Comparison of ENCODE assay signal across 17 cellular contexts in the genomic region with DNA sequence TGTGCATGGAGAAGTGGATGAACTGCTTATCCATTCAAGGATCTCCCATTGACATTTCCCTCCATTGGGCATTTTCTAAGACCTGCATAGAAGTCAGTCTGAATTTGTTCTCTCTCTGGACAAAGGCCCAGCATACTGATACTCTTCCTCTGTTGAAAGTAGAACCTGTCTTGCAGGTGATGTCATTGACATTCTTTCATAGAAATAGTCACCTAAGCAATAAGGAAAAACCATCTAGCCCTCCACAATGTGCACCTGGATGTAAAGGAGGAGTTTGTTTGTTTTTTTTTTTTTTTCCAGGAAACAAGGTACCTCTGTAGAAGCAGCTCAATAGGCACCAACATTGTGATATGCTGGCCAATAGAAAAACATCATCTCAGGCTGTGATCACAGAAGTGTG.
DNase-seq lines count a peak whose midpoint lies in the region; ATAC-seq, FAIRE-seq and TF ChIP-seq lines count a peak whose summit lies in the region.
"Had no signal": no experiment of that assay in that cellular context is flagged by ENCODE, and none has a peak within 500 bp of the region (broad histone marks: within the 10 kb centered on the region; RNA-seq: fewer than 3 reads in every experiment).

No MANE protein-coding gene starts in this region.

- H3K4me3 ChIP-seq in HepG2 (replicated peaks in 1 of 3; ENCODE audit: insufficient read depth in 1 of 3, low read depth in 2 of 3, low read length in 3 of 3), result no peak overlapping the region
- no peak overlapping the region for H3K4me3 ChIP-seq in right lobe of liver
- H3K4me3 ChIP-seq in bronchial epithelial cell (ENCODE audit: low read depth, low read length), result no peak overlapping the region
- H3K4me3 ChIP-seq in mucosa of descending colon, result no peak overlapping the region
- H3K4me3 ChIP-seq: BLaER1 treated with 17β-estradiol and CSF1 and Interleukin-3, amounts not matched to agents 10 nM and 100 nM; GM23248 had no signal

- no peak for DNase-seq in HepG2 (ENCODE audit: low spot score)
- no peak for DNase-seq in right lobe of liver
- DNase-seq in bronchial epithelial cell (ENCODE audit: low read depth), result peak; percentile 27
- peak in 1 of 3 donors; percentile 1 for DNase-seq in mucosa of descending colon
- no peak for DNase-seq in HCEC 1CT
- no peak for DNase-seq in erythroblast (lab: John Stamatoyannopoulos, UW)
- DNase-seq: Calu3; CD8-positive, alpha-beta T cell; GM23248; HFFc6 had no signal

- POLR2A ChIA-PET in HepG2 (lab: Yijun Ruan, JAX), result no interaction called here

- H4K20me1 ChIP-seq in HepG2 (ENCODE audit: insufficient read depth, low read length), result no peaks in the 10 kb centered on the region
- H4K20me1 ChIP-seq: BLaER1 treated with 17β-estradiol and CSF1 and Interleukin-3, amounts not matched to agents 10 nM and 100 nM had no signal

- TF ChIP-seq EP300 in HepG2 (IDR thresholded peaks at IDR 0.05; ENCODE audit: low read depth in 2 of 2, low read length in 2 of 2) (no peak), HepG2 (CRISPR knock-in tag; IDR thresholded peaks at IDR 0.05; ENCODE audit: borderline replicate concordance) (no peak)

- in situ Hi-C loops in HepG2 (cut with HindIII; ENCODE audit: extremely low pct_ligation_motif_present, low pct_unique_long_range_greater_than_20kb), result no loop called here

- no peaks in the 10 kb centered on the region for H3K79me2 ChIP-seq in HepG2 (ENCODE audit: insufficient read depth, low read length)

- TF ChIP-seq RAD21 in HepG2 (CRISPR knock-in tag; IDR thresholded peaks at IDR 0.05), result no peak

- peaks cover 16% of the 10 kb centered on the region for H3K9me3 ChIP-seq in HepG2 (ENCODE audit: low read length)
- H3K9me3 ChIP-seq in right lobe of liver, result no peaks in the 10 kb centered on the region
- H3K9me3 ChIP-seq in mucosa of descending colon, result peaks cover 12% of the 10 kb centered on the region

- ATAC-seq in HepG2, result no peak
- no peak for ATAC-seq in right lobe of liver
- ATAC-seq in mucosa of descending colon, result peak; percentile 65
- ATAC-seq: CD8-positive, alpha-beta T cell; HCT116 had no signal

- intact Hi-C loops in HepG2 (cut with micrococcal nuclease; ENCODE audit: unreplicated experiment), result no loop called here
- intact Hi-C loops in right lobe of liver (cut with DNase I), result no loop called here
- intact Hi-C loops in mucosa of descending colon (cut with DNase I, micrococcal nuclease), result no loop called here

- CTCF ChIA-PET in HepG2 (lab: Yijun Ruan, JAX; ENCODE audit: low intra/inter-chr PET ratio, low total read pairs), result no interaction called here

- H3K27me3 ChIP-seq in HepG2 (ENCODE audit: control insufficient read depth in 1 of 2, insufficient read depth in 2 of 2, low read length in 2 of 2), result peaks cover 0 to 1% of the 10 kb centered on the region in 2 experiments; a peak in 1 of 5 replicates
- no peaks in the 10 kb centered on the region for H3K27me3 ChIP-seq in right lobe of liver
- H3K27me3 ChIP-seq in bronchial epithelial cell (ENCODE audit: control insufficient read depth, insufficient read depth, low read length), result no peaks in the 10 kb centered on the region
- H3K27me3 ChIP-seq: BLaER1 treated with 17β-estradiol and CSF1 and Interleukin-3, amounts not matched to agents 10 nM and 100 nM had no signal

- TF ChIP-seq POLR2A in HepG2 (IDR thresholded peaks at IDR 0.05; ENCODE audit: insufficient read depth in 1 of 2, low read depth in 2 of 2, low read length in 2 of 2) (no peak), right lobe of liver (IDR thresholded peaks at IDR 0.05) (no peak), erythroblast (IDR thresholded peaks at IDR 0.05; ENCODE audit: low read length) (no peak)

- no peaks in the 10 kb centered on the region for H3K36me3 ChIP-seq in HepG2 (replicated peaks in 1 of 2; ENCODE audit: control insufficient read depth in 1 of 2, insufficient read depth in 2 of 2, low read length in 2 of 2)
- no peaks in the 10 kb centered on the region for H3K36me3 ChIP-seq in right lobe of liver
- H3K36me3 ChIP-seq in bronchial epithelial cell (ENCODE audit: control insufficient read depth, insufficient read depth, low read length), result no peaks in the 10 kb centered on the region
- no peaks in the 10 kb centered on the region for H3K36me3 ChIP-seq in mucosa of descending colon (ENCODE audit: low read depth)
- H3K36me3 ChIP-seq: BLaER1 treated with 17β-estradiol and CSF1 and Interleukin-3, amounts not matched to agents 10 nM and 100 nM had no signal

- BruUV-seq in HepG2 (replicated peaks; lab: Mats Ljungman, UMichigan), result no TSS peak

- H3K9ac ChIP-seq in HepG2 (ENCODE audit: insufficient read depth, low read depth, low read length), result no peak overlapping the region
- H3K9ac ChIP-seq: BLaER1 treated with 17β-estradiol and CSF1 and Interleukin-3, amounts not matched to agents 10 nM and 100 nM; GM23248 had no signal

- no peak overlapping the region for H3K27ac ChIP-seq in HepG2 (ENCODE audit: extremely low read length, insufficient read depth, low read length)
- H3K27ac ChIP-seq in right lobe of liver, result no peak overlapping the region
- H3K27ac ChIP-seq: BLaER1 treated with 17β-estradiol and CSF1 and Interleukin-3, amounts not matched to agents 10 nM and 100 nM; GM23248 had no signal

- H2AFZ ChIP-seq in HepG2 (ENCODE audit: low read length), result no peak overlapping the region
- H2AFZ ChIP-seq: GM23248 had no signal

- no peak for FAIRE-seq in HepG2 (lab: Jason Lieb, UNC)
- no peak for FAIRE-seq in bronchial epithelial cell (lab: Jason Lieb, UNC)
- FAIRE-seq: G401.6, GM12891, GM18507, H54, HTR-8/SVneo had no signal

- H3K4me2 ChIP-seq in HepG2 (ENCODE audit: low read depth, low read length), result no peak overlapping the region
- H3K4me2 ChIP-seq: BLaER1 treated with 17β-estradiol and CSF1 and Interleukin-3, amounts not matched to agents 10 nM and 100 nM had no signal

- H3K4me1 ChIP-seq in HepG2 (ENCODE audit: insufficient read depth, low read length) (no peaks in the 10 kb centered on the region), right lobe of liver (no peaks in the 10 kb centered on the region), mucosa of descending colon (ENCODE audit: low read depth) (no peaks in the 10 kb centered on the region)
- H3K4me1 ChIP-seq: BLaER1 treated with 17β-estradiol and CSF1 and Interleukin-3, amounts not matched to agents 10 nM and 100 nM had no signal

- TF ChIP-seq CTCF in HepG2 (CRISPR knock-in tag; IDR thresholded peaks at IDR 0.05), result no peak
- no peak for TF ChIP-seq CTCF in right lobe of liver (IDR thresholded peaks at IDR 0.05)
- TF ChIP-seq CTCF in bronchial epithelial cell (IDR thresholded peaks at IDR 0.05; ENCODE audit: insufficient read depth, low read length, severe bottlenecking), result no peak
- no peak for TF ChIP-seq CTCF in mucosa of descending colon (IDR thresholded peaks at IDR 0.05)

TF ChIP-seq in HepG2, 621 proteins besides CTCF, POLR2A, EP300 and RAD21:
- 0 out of 2 replicates have a peak, but pooled peaks have one; percentile 25 for TF ChIP-seq ATF7 (IDR thresholded peaks at IDR 0.05)
- TF ChIP-seq ATF7 (CRISPR knock-in tag; IDR thresholded peaks at IDR 0.05), result no peak
- TF ChIP-seq ZNF24 (IDR thresholded peaks at IDR 0.05), result no peak
